Comparison of ENCODE assay signal across 17 cellular contexts in the genomic region with DNA sequence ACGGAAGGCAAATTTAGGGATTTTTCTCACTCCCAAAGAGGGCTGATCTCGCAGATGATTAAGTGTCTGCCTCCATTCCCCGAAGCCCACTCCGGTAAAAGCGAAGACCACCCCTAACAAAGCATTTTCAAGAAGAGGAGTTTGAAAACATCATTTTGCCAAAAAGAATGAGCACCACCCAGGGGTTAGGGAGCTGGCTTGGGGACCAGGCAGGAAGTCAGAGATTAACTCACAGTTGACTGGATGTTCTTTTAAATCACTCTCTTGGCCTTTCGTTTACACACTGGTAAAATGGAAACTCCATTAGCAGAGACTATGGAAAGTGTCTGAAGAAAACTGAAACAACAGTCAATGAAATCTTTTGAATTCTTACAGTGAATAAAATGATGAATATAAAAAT. TPM values are rescaled to one million over a fixed set of nuclear protein-coding genes. Genes with fewer than 3 reads are reported as not detected.
A peak's percentile ranks its signal among the peaks of the same experiment; 100 is the strongest.
DNase-seq lines count a peak whose midpoint lies in the region; ATAC-seq and TF ChIP-seq lines count a peak whose summit lies in the region.
"Had no signal": no experiment of that assay in that cellular context is flagged by ENCODE, and none has a peak within 500 bp of the region (broad histone marks: within the 10 kb centered on the region; RNA-seq: fewer than 3 reads in every experiment).

No MANE protein-coding gene starts in this region.

- peaks cover 68% of the 10 kb centered on the region for H3K27me3 ChIP-seq in iPS-20b (ENCODE audit: insufficient read depth, low read length)

- CTCF ChIA-PET in HEK293 (lab: Yijun Ruan, JAX), result interaction anchor here (0.6 kb wide), 1 partner anchor 12 kb away, joined by 5 read pairs; no protein-coding TSS in a partner anchor

- peaks cover 6% of the 10 kb centered on the region for H3K4me1 Mint-ChIP-seq in endothelial cell (ENCODE audit: unreplicated experiment)

- peaks cover 3% of the 10 kb centered on the region for H3K27me3 Mint-ChIP-seq in endothelial cell (ENCODE audit: unreplicated experiment)

- no peaks in the 10 kb centered on the region for H3K36me3 Mint-ChIP-seq in activated naive CD4-positive, alpha-beta T cell treated with anti-CD3 and anti-CD28 coated beads, Interleukin-2, amount 50 U/mL, for 72 hours
- H3K36me3 Mint-ChIP-seq in endothelial cell (ENCODE audit: low read depth, unreplicated experiment), result no peaks in the 10 kb centered on the region
- H3K36me3 Mint-ChIP-seq: CD8-positive, alpha-beta T cell had no signal

- H3K4me1 ChIP-seq in HEK293 (ENCODE audit: control insufficient read depth, insufficient read depth, low read length) (peaks cover 2% of the 10 kb centered on the region; the same call in 1 of the 2 replicates), iPS-20b (ENCODE audit: insufficient read depth, low read length) (peaks cover 17% of the 10 kb centered on the region)

- H3K9me3 ChIP-seq in HEK293 (ENCODE audit: control insufficient read depth, insufficient read depth, low read depth, low read length) (no peaks in the 10 kb centered on the region), iPS-20b (ENCODE audit: insufficient read depth, low read depth, low read length) (no peaks in the 10 kb centered on the region)

- no peak overlapping the region for H3K4me3 ChIP-seq in HEK293 (ENCODE audit: low read depth, low read length)
- peak overlapping the region; percentile 28; the same call in 1 of the 2 replicates for H3K4me3 ChIP-seq in iPS-20b (ENCODE audit: low read length)
- peak overlapping the region; percentile 16 for H3K4me3 ChIP-seq in retinal pigment epithelial cell (ENCODE audit: low read length)

- peaks cover 0 to 4% of the 10 kb centered on the region in 2 donors for H3K9me3 Mint-ChIP-seq in activated naive CD4-positive, alpha-beta T cell treated with anti-CD3 and anti-CD28 coated beads, Interleukin-2, amount 50 U/mL, for 72 hours
- no peaks in the 10 kb centered on the region for H3K9me3 Mint-ChIP-seq in endothelial cell (ENCODE audit: unreplicated experiment)
- H3K9me3 Mint-ChIP-seq: CD8-positive, alpha-beta T cell had no signal

- ATAC-seq in activated naive CD4-positive, alpha-beta T cell treated with anti-CD3 and anti-CD28 coated beads, Interleukin-2, amount 50 U/mL, for 72 hours, result no peak
- ATAC-seq: CD8-positive, alpha-beta T cell had no signal

- H3K9ac ChIP-seq in iPS-20b (ENCODE audit: low read depth, low read length), result no peak overlapping the region

- H3K36me3 ChIP-seq in HEK293 (ENCODE audit: control insufficient read depth in 2 of 2, insufficient read depth in 1 of 2, low read length in 2 of 2) (no peaks in the 10 kb centered on the region), iPS-20b (ENCODE audit: insufficient read depth, low read depth, low read length) (no peaks in the 10 kb centered on the region)

- POLR2A ChIA-PET in HEK293 (lab: Yijun Ruan, JAX), result no interaction called here

- DNase-seq in retinal pigment epithelial cell (ENCODE audit: low read depth), result no peak
- DNase-seq in cortex of kidney (lab: John Stamatoyannopoulos, UW), result no peak
- no peak for DNase-seq in stimulated activated CD4-positive, alpha-beta T cell treated with anti-CD3 and anti-CD28 coated beads, Interleukin-12 subunit alpha, Interleukin-12 subunit beta, amount 100 ng/mL, for 4 hours
- no peak for DNase-seq in activated naive CD4-positive, alpha-beta T cell treated with anti-CD3 and anti-CD28 coated beads, Interleukin-2, amount 50 U/mL, for 72 hours (ENCODE audit: low spot score in 2 of 2)
- DNase-seq in endothelial cell (ENCODE audit: low spot score), result no peak
- DNase-seq: CD8-positive, alpha-beta T cell; DND-41; GOT3; KG1; NCI-H1048; NCI-H146; NCI-H2081 treated with DMSO at 0.1 percent for 48 hours; OCI-M1; RPMI8226 had no signal

- no peak overlapping the region for H3K27ac ChIP-seq in HEK293 (ENCODE audit: extremely low read depth, low read depth, low read length)
- peak overlapping the region; percentile 20; the same call in 1 of the 2 replicates for H3K27ac ChIP-seq in VCaP
- no peak overlapping the region for H3K27ac ChIP-seq in iPS-20b (ENCODE audit: low read length)

- no peak overlapping the region for H3K4me3 Mint-ChIP-seq in endothelial cell (ENCODE audit: unreplicated experiment)
- H3K4me3 Mint-ChIP-seq: CD8-positive, alpha-beta T cell had no signal

- TF ChIP-seq CTCF in HEK293 (tag by site-specific recombination; IDR thresholded peaks at IDR 0.05) (no peak), VCaP (conservative IDR thresholded peaks at IDR 0.05) (no peak), retinal pigment epithelial cell (conservative IDR thresholded peaks at IDR 0.05; ENCODE audit: low read depth, low read length) (no peak), endothelial cell (IDR thresholded peaks at IDR 0.05; ENCODE audit: unreplicated experiment) (no peak)

- no peak overlapping the region for H3K27ac Mint-ChIP-seq in activated naive CD4-positive, alpha-beta T cell treated with anti-CD3 and anti-CD28 coated beads, Interleukin-2, amount 50 U/mL, for 72 hours
- no peak overlapping the region for H3K27ac Mint-ChIP-seq in endothelial cell (ENCODE audit: unreplicated experiment)
- H3K27ac Mint-ChIP-seq: CD8-positive, alpha-beta T cell had no signal

TF ChIP-seq in HEK293, 187 proteins besides CTCF, POLR2A, EP300 and RAD21:
- TF ChIP-seq ZNF280C (tag by site-specific recombination; IDR thresholded peaks at IDR 0.05) (no peak), HOXC10 (CRISPR knock-in tag; IDR thresholded peaks at IDR 0.05) (no peak), MYNN (tag by site-specific recombination; IDR thresholded peaks at IDR 0.05; ENCODE audit: borderline replicate concordance) (no peak), ZNF660 (tag by site-specific recombination; IDR thresholded peaks at IDR 0.05) (0 out of 2 replicates have a peak, but pooled peaks have one; percentile 36), HOXD13 (CRISPR knock-in tag; IDR thresholded peaks at IDR 0.05; ENCODE audit: borderline replicate concordance) (no peak), SP3 (tag by site-specific recombination; IDR thresholded peaks at IDR 0.05) (no peak), MZF1 (tag by site-specific recombination; IDR thresholded peaks at IDR 0.05; ENCODE audit: borderline replicate concordance) (peak; percentile 82; the same call in 1 of the 2 replicates), ZNF670 (tag by site-specific recombination; IDR thresholded peaks at IDR 0.05; ENCODE audit: low read depth) (no peak)

RNA-seq across cellular contexts. Expression of gene TRIM44, which starts 7.9 kb away (rescaled TPM):
- total RNA-seq in activated naive CD4-positive, alpha-beta T cell treated with anti-CD3 and anti-CD28 coated beads, Interleukin-2, amount 50 U/mL, for 72 hours, result 10 to 100 TPM; 17.5 to 34.9 TPM
- 48.6 TPM for total RNA-seq in endothelial cell (ENCODE audit: unreplicated experiment)

RNA-seq across cellular contexts. Expression of gene FJX1, which starts 36.5 kb away (rescaled TPM):
- total RNA-seq in activated naive CD4-positive, alpha-beta T cell treated with anti-CD3 and anti-CD28 coated beads, Interleukin-2, amount 50 U/mL, for 72 hours, result under 1 TPM in 1 of 2 donors, not detected in 1; 0.91 TPM
- 34.3 TPM for total RNA-seq in endothelial cell (ENCODE audit: unreplicated experiment)
- total RNA-seq: CD8-positive, alpha-beta T cell had no signal

Comparison
In these comparisons a context has a peak if more than half of its experiments do, and no peak if none do; other contexts are left out.
1. RNA of gene FJX1, which starts 36.5 kb away (total RNA-seq): 34.3 TPM in endothelial cell (single experiment); 0.91 TPM in activated naive CD4-positive, alpha-beta T cell treated with anti-CD3 and anti-CD28 coated beads, Interleukin-2, amount 50 U/mL, for 72 hours; every median in the first group is over 10 times any median in the second.